Comparison of ENCODE assay signal across 8 cellular contexts in genomic region chr13:30865131-30866009, GRCh38. TPM values are rescaled to one million over a fixed set of nuclear protein-coding genes. Genes with fewer than 3 reads are reported as not detected.
DNase-seq lines count a peak whose midpoint lies in the region; ATAC-seq, FAIRE-seq and TF ChIP-seq lines count a peak whose summit lies in the region.

No MANE protein-coding gene starts in this region.

- H2AK5ac ChIP-seq in H1 (ENCODE audit: low read depth, low read length) = no peak overlapping the region; the same call in 1 of the 2 replicates
- peak overlapping the region; percentile 33 for H2AK5ac ChIP-seq in mesenchymal stem cell (ENCODE audit: low read length, severe bottlenecking)

- peak overlapping the region; percentile 89; the same call in 1 of the 2 replicates for H2BK15ac ChIP-seq in H1 (ENCODE audit: low read length)
- peak overlapping the region; percentile 6 for H2BK15ac ChIP-seq in mesenchymal stem cell (ENCODE audit: low read depth, poor library complexity, severe bottlenecking)

- H3K27ac ChIP-seq in H1 (ENCODE audit: low read depth, low read length) (no peak overlapping the region), mesenchymal stem cell (ENCODE audit: low read length, poor library complexity, severe bottlenecking) (peak overlapping the region; percentile 96)

- TF ChIP-seq POLR2A in H1 (IDR thresholded peaks at IDR 0.05; ENCODE audit: control extremely low read depth in 1 of 2, low read depth in 2 of 2, low read length in 2 of 2) = peak in 1 of 2 experiments; percentile 54; a peak in 1 of 3 replicates

- no peak overlapping the region for H4K91ac ChIP-seq in H1 (replicated peaks; ENCODE audit: insufficient read length, low read length)
- peak overlapping the region; percentile 83 for H4K91ac ChIP-seq in mesenchymal stem cell (ENCODE audit: low read length)

- ATAC-seq in GM18861 (IDR thresholded peaks at IDR 0.05; ENCODE audit: unreplicated experiment) = peak; percentile 83
- peak; percentile 92 for ATAC-seq in HG03442 (IDR thresholded peaks at IDR 0.05; ENCODE audit: unreplicated experiment)

- no peak for TF ChIP-seq EP300 in H1 (IDR thresholded peaks at IDR 0.05; ENCODE audit: borderline replicate concordance in 1 of 2, low read depth in 2 of 2, low read length in 2 of 2)

- peak overlapping the region; percentile 7 for H3K4ac ChIP-seq in H1 (replicated peaks; ENCODE audit: insufficient read length, low read depth, low read length)
- peak overlapping the region; percentile 80 to 88 for H3K4ac ChIP-seq in mesenchymal stem cell (ENCODE audit: low read depth in 1 of 2, low read length in 2 of 2)

- peaks cover 12 to 31% (median 15%) of the 10 kb centered on the region in 4 experiments for H3K4me1 ChIP-seq in H1 (replicated peaks in 1 of 4; ENCODE audit: control insufficient read depth in 3 of 4, insufficient read depth in 4 of 4, low read length in 3 of 4)
- H3K4me1 ChIP-seq in mesenchymal stem cell (ENCODE audit: control insufficient read depth, insufficient read depth, low read depth, low read length) = peaks cover 26% of the 10 kb centered on the region

- WGBS in H1 (ENCODE audit: extremely low coverage in 1 of 2, insufficient coverage in 1 of 2, insufficient read length in 1 of 2, insufficient replicate concordance in 2 of 2, low coverage in 1 of 2, low lambda C conversion rate in 2 of 2, missing lambda C conversion rate in 1 of 2), 2 experiments = 42% methylated on average over 17 of the region's 17 CpGs; no CpG with 5 or more reads in 1 of the 2 experiments
- under 1% methylated on average over 17 of the region's 17 CpGs for WGBS in mesenchymal stem cell

- peak overlapping the region in 1 of 4 experiments; percentile 56; a peak in 3 of 8 replicates for H3K4me3 ChIP-seq in H1 (ENCODE audit: extremely low read depth in 1 of 4, insufficient read depth in 2 of 4, low read depth in 3 of 4, low read length in 4 of 4)
- peak overlapping the region in 1 of 2 experiments; percentile 71 for H3K4me3 ChIP-seq in mesenchymal stem cell (ENCODE audit: insufficient read depth in 1 of 2, low read depth in 1 of 2, low read length in 2 of 2)

- no peak overlapping the region for H3K23ac ChIP-seq in H1 (ENCODE audit: insufficient read length)
- no peak overlapping the region for H3K23ac ChIP-seq in mesenchymal stem cell (ENCODE audit: low read length in 2 of 2)

- H3K18ac ChIP-seq in H1 (ENCODE audit: extremely low read depth, low read length) (peak overlapping the region; percentile 56; the same call in 1 of the 2 replicates), mesenchymal stem cell (ENCODE audit: low read depth in 1 of 2, low read length in 2 of 2) (peak overlapping the region; percentile 84 to 90)

- H3K4me2 ChIP-seq in H1 (ENCODE audit: insufficient read depth in 1 of 2, low read depth in 2 of 2, low read length in 2 of 2) (peak overlapping the region; percentile 81 to 97), mesenchymal stem cell (ENCODE audit: low read length, poor library complexity, severe bottlenecking) (peak overlapping the region; percentile 50)

- no peaks in the 10 kb centered on the region for H3K9me3 Mint-ChIP-seq in activated CD4-positive, alpha-beta memory T cell treated with anti-CD3 and anti-CD28 coated beads for 36 hours

- peak; percentile 84 for FAIRE-seq in H1 (lab: Jason Lieb, UNC)

- CTCF ChIA-PET in activated CD4-positive, alpha-beta memory T cell treated with anti-CD3 and anti-CD28 coated beads for 36 hours (lab: Charles Lee) = interaction anchor here (0.6 to 3.3 kb wide), 40 partner anchors 9 to 1051 kb away, joined by 3 to 29 read pairs (median 3); partner anchors contain the start of gene UBE2L5
- CTCF ChIA-PET in H1 (lab: Charles Lee; ENCODE audit: partially characterized antibody) = interaction anchor here (0.6 to 4.2 kb wide), 41 partner anchors 9 to 733 kb away, joined by 3 to 21 read pairs (median 4); no protein-coding TSS in a partner anchor

- peak; percentile 80 for DNase-seq in ACHN
- peak; percentile 93 for DNase-seq in NCI-H748 treated with DMSO at 0.1 percent for 48 hours (lab: John Stamatoyannopoulos, UW)
- DNase-seq in activated CD4-positive, alpha-beta memory T cell treated with anti-CD3 and anti-CD28 coated beads for 36 hours = peak; percentile 70
- DNase-seq in H1 (ENCODE audit: low read depth in 1 of 2, low spot score in 2 of 2) = peak; percentile 70 to 72
- peak; percentile 97 for DNase-seq in mesenchymal stem cell
- peak; percentile 29 to 49 (median 46) for DNase-seq in stimulated activated CD4-positive, alpha-beta T cell treated with anti-CD3 and anti-CD28 coated beads, TNF-alpha, amount 100 ng/mL, for 48 hours (ENCODE audit: low read depth in 3 of 3)

- H3K79me1 ChIP-seq in H1 (ENCODE audit: low read depth, low read length) (no peaks in the 10 kb centered on the region), mesenchymal stem cell (replicated peaks; ENCODE audit: low read length, poor library complexity, severe bottlenecking) (no peaks in the 10 kb centered on the region)

- peaks cover 9% of the 10 kb centered on the region for H3K27me3 Mint-ChIP-seq in activated CD4-positive, alpha-beta memory T cell treated with anti-CD3 and anti-CD28 coated beads for 36 hours

- peak overlapping the region; percentile 78; the same call in 1 of the 2 replicates for H2BK20ac ChIP-seq in H1 (ENCODE audit: low read length)

- H3K4me3 Mint-ChIP-seq in activated CD4-positive, alpha-beta memory T cell treated with anti-CD3 and anti-CD28 coated beads for 36 hours = no peak overlapping the region

- H2AFZ ChIP-seq in H1 (ENCODE audit: low read length) (no peak overlapping the region), mesenchymal stem cell (ENCODE audit: low read depth, low read length) (no peak overlapping the region)

- H3K27me3 ChIP-seq in H1 (replicated peaks in 1 of 4; ENCODE audit: control insufficient read depth in 3 of 4, extremely low read depth in 1 of 4, insufficient read depth in 3 of 4, low read length in 3 of 4) (peaks cover 0 to 7% (median 3%) of the 10 kb centered on the region in 4 experiments; a peak in 4 of 7 replicates), mesenchymal stem cell (ENCODE audit: control insufficient read depth in 1 of 2, insufficient read depth in 1 of 2, low read length in 2 of 2) (no peaks in the 10 kb centered on the region)

- no peak overlapping the region for H3K56ac ChIP-seq in H1 (replicated peaks; ENCODE audit: insufficient read length, low read depth, low read length)

- H3K27ac Mint-ChIP-seq in activated CD4-positive, alpha-beta memory T cell treated with anti-CD3 and anti-CD28 coated beads for 36 hours = no peak overlapping the region

- no peak overlapping the region for H3K14ac ChIP-seq in H1 (ENCODE audit: insufficient read length)
- no peak overlapping the region for H3K14ac ChIP-seq in mesenchymal stem cell (ENCODE audit: low read length in 2 of 2)

- no peak overlapping the region for H4K8ac ChIP-seq in H1 (ENCODE audit: extremely low read depth, insufficient read depth, low read length)
- H4K8ac ChIP-seq in mesenchymal stem cell (ENCODE audit: low read length) = peak overlapping the region; percentile 90

- TF ChIP-seq RAD21 in H1 (IDR thresholded peaks at IDR 0.05 in 1 of 2, conservative IDR thresholded peaks at IDR 0.05 in 1 of 2; ENCODE audit: low read depth in 2 of 2, low read length in 2 of 2) = peak; percentile 91 to 95

- H2BK120ac ChIP-seq in H1 (replicated peaks; ENCODE audit: low read depth, low read length) = no peak overlapping the region
- H2BK120ac ChIP-seq in mesenchymal stem cell (ENCODE audit: low read depth, low read length) = peak overlapping the region; percentile 82

- H3K36me3 ChIP-seq in H1 (ENCODE audit: control insufficient read depth in 2 of 4, insufficient read depth in 4 of 4, low read length in 3 of 4) (no peaks in the 10 kb centered on the region), mesenchymal stem cell (ENCODE audit: control insufficient read depth in 1 of 2, insufficient read depth in 2 of 2, low read depth in 1 of 2, low read length in 2 of 2) (no peaks in the 10 kb centered on the region)

- peaks cover 10% of the 10 kb centered on the region for H3K23me2 ChIP-seq in H1 (ENCODE audit: low read depth, low read length)

- H3K79me2 ChIP-seq in H1 (ENCODE audit: control insufficient read depth in 1 of 2, insufficient read depth in 2 of 2, low read length in 2 of 2) = no peaks in the 10 kb centered on the region

- H2BK5ac ChIP-seq in H1 (ENCODE audit: low read depth, low read length) = peak overlapping the region; percentile 89; the same call in 1 of the 2 replicates
- H2BK5ac ChIP-seq in mesenchymal stem cell (ENCODE audit: low read depth, low read length, poor library complexity, severe bottlenecking) = peak overlapping the region; percentile 75

- H3K4me1 Mint-ChIP-seq in activated CD4-positive, alpha-beta memory T cell treated with anti-CD3 and anti-CD28 coated beads for 36 hours (ENCODE audit: low read depth) = peaks cover 7% of the 10 kb centered on the region

- H3K9ac ChIP-seq in H1 (replicated peaks in 1 of 4; ENCODE audit: extremely low read depth in 1 of 4, low read depth in 3 of 4, low read length in 3 of 4) = no peak overlapping the region
- H3K9ac ChIP-seq in mesenchymal stem cell (ENCODE audit: low read length) = peak overlapping the region; percentile 95

- POLR2A ChIA-PET in activated CD4-positive, alpha-beta memory T cell treated with anti-CD3 and anti-CD28 coated beads for 36 hours (lab: Charles Lee) = no interaction called here
- POLR2A ChIA-PET in H1 (lab: Charles Lee; ENCODE audit: partially characterized antibody) = interaction anchor here (0.9 to 1.4 kb wide), 2 partner anchors 20 to 157 kb away, joined by 3 read pairs; no protein-coding TSS in a partner anchor

- intact Hi-C loops in activated CD4-positive, alpha-beta memory T cell treated with anti-CD3 and anti-CD28 coated beads for 36 hours (cut with micrococcal nuclease) = loop anchor here (1.0 to 5.0 kb wide), 4 partner anchors 57 to 288 kb away; no protein-coding TSS in a partner anchor

- no peaks in the 10 kb centered on the region for H3K36me3 Mint-ChIP-seq in activated CD4-positive, alpha-beta memory T cell treated with anti-CD3 and anti-CD28 coated beads for 36 hours

- in situ Hi-C loops in ACHN (cut with HindIII; ENCODE audit: low pct_ligation_motif_present, low pct_unique_long_range_greater_than_20kb, low sequenced_read_pairs) = no loop called here

- H2BK12ac ChIP-seq in H1 (ENCODE audit: low read depth, low read length) = peak overlapping the region; percentile 78; the same call in 1 of the 2 replicates
- peak overlapping the region; percentile 71 to 78 for H2BK12ac ChIP-seq in mesenchymal stem cell (ENCODE audit: low read length in 2 of 2)

- H4K5ac ChIP-seq in H1 (ENCODE audit: insufficient read length, low read depth, low read length) = no peak overlapping the region

- peak; percentile 88 to 94 (median 93) for TF ChIP-seq CTCF in H1 (IDR thresholded peaks at IDR 0.05; ENCODE audit: control extremely low read depth in 1 of 3, insufficient read depth in 1 of 3, low read depth in 1 of 3, low read length in 3 of 3)

- no peaks in the 10 kb centered on the region for H3K9me3 ChIP-seq in H1 (ENCODE audit: insufficient read depth in 2 of 2, low read depth in 1 of 2, low read length in 1 of 2)
- H3K9me3 ChIP-seq in mesenchymal stem cell (ENCODE audit: control insufficient read depth, low read length) = no peaks in the 10 kb centered on the region

- H4K20me1 ChIP-seq in H1 (replicated peaks in 1 of 2; ENCODE audit: control insufficient read depth in 1 of 2, insufficient read depth in 2 of 2, low read length in 2 of 2) = no peaks in the 10 kb centered on the region

RNA-seq across cellular contexts. Expression of gene MEDAG, which starts 40.7 kb away (rescaled TPM):
- not detected for total RNA-seq in activated CD4-positive, alpha-beta memory T cell treated with anti-CD3 and anti-CD28 coated beads for 36 hours
- total RNA-seq in H1 (2021; fragmentation: NEBNext Ultra II Directional; extraction: Animal tissue kit (Norgen Biotek cat#: 25700)) = 1.6 and 2.1 TPM in 2 replicates
- polyA plus RNA-seq in H1 (2011; rRNA removed) = 2.4 and 3.1 TPM in 2 replicates
- 3.1 TPM for polyA plus RNA-seq in H1 (2011; cell fraction: cytosol; rRNA removed)
- polyA plus RNA-seq in H1 (2011; cell fraction: nucleus; rRNA removed) = 1.7 TPM
- 2.0 to 3.1 TPM (median 2.5 TPM) in 4 replicates for polyA plus RNA-seq in H1 (2012, experiment 1 of 2)
- 0.75 TPM for polyA plus RNA-seq in H1 (2012, experiment 2 of 2)
- 1.2 TPM for polyA plus RNA-seq in H1 (2013, experiment 1 of 2)
- 1.6 TPM for polyA plus RNA-seq in H1 (2013, experiment 2 of 2)
- polyA minus RNA-seq in H1 (2011; rRNA and poly(A)+ RNA removed) = 1.8 TPM in 2 replicates
- polyA minus RNA-seq in H1 (2011; cell fraction: cytosol; rRNA and poly(A)+ RNA removed) = 1.2 TPM
- polyA minus RNA-seq in H1 (2011; cell fraction: nucleus; rRNA and poly(A)+ RNA removed) = 1.4 TPM
- 1.5 TPM for polyA plus RNA-seq in mesenchymal stem cell (2013, experiment 1 of 2)
- 1.6 TPM for polyA plus RNA-seq in mesenchymal stem cell (2013, experiment 2 of 2)

Comparison
In these comparisons a context has a peak if more than half of its experiments do, and no peak if none do; other contexts are left out.
1. DNase-seq: peak in every context shown above with its lines; median percentile 97 in mesenchymal stem cell; 93 in NCI-H748 treated with DMSO at 0.1 percent for 48 hours; 80 in ACHN; 71 in H1; 70 in activated CD4-positive, alpha-beta memory T cell treated with anti-CD3 and anti-CD28 coated beads for 36 hours; 46 in stimulated activated CD4-positive, alpha-beta T cell treated with anti-CD3 and anti-CD28 coated beads, TNF-alpha, amount 100 ng/mL, for 48 hours.